27 cellular contexts compared by ENCODE assay signal in the genomic region with DNA sequence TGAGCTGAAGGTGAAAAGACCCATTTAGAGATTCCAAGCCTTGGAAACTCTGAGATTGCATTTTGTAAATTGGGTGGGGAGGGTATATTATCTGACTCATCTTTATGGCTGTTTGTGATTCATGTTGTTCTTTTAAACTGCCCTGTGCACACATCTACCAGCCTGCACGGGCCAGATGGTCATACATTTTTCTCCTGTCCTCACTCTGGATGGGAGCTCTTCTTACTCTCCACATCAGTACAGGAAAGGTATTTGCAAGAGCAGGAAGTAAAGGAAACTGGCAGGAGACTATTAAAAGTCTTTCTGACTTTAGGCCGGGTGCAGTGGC. TPM values are rescaled to one million over a fixed set of nuclear protein-coding genes. Genes with fewer than 3 reads are reported as not detected.
DNase-seq lines count a peak whose midpoint lies in the region; ATAC-seq and TF ChIP-seq lines count a peak whose summit lies in the region.
"Had no signal": no experiment of that assay in that cellular context is flagged by ENCODE, and none has a peak within 500 bp of the region (broad histone marks: within the 10 kb centered on the region; RNA-seq: fewer than 3 reads in every experiment).

No MANE protein-coding gene starts in this region.

- no peaks in the 10 kb centered on the region for H3K9me3 Mint-ChIP-seq in MCF 10A (ENCODE audit: unreplicated experiment)
- H3K9me3 Mint-ChIP-seq: CD8-positive, alpha-beta memory T cell; effector memory CD8-positive, alpha-beta T cell; memory B cell; T-helper 1 cell treated with Interleukin-12 subunit alpha and Interleukin-12 subunit beta and Interleukin-4 antibody, amounts not matched to agents 30 μg/mL and 1 μg/mL, for 36 hours had no signal

- TF ChIP-seq POLR2A in breast epithelium (IDR thresholded peaks at IDR 0.05) (no peak), transverse colon (IDR thresholded peaks at IDR 0.05) (no peak), gastroesophageal sphincter (IDR thresholded peaks at IDR 0.05) (no peak)

- peak overlapping the region; percentile 41 for H3K27ac Mint-ChIP-seq in MCF 10A (ENCODE audit: low read depth, unreplicated experiment)
- H3K27ac Mint-ChIP-seq: CD8-positive, alpha-beta memory T cell; effector memory CD8-positive, alpha-beta T cell; memory B cell; progenitor cell of endocrine pancreas; T-helper 1 cell treated with Interleukin-12 subunit alpha and Interleukin-12 subunit beta and Interleukin-4 antibody, amounts not matched to agents 30 μg/mL and 1 μg/mL, for 36 hours had no signal

- H3K36me3 Mint-ChIP-seq in MCF 10A (ENCODE audit: insufficient read depth, unreplicated experiment): no peaks in the 10 kb centered on the region
- H3K36me3 Mint-ChIP-seq: CD8-positive, alpha-beta memory T cell; memory B cell had no signal

- H3K4me1 ChIP-seq in breast epithelium: no peaks in the 10 kb centered on the region
- H3K4me1 ChIP-seq in transverse colon: no peaks in the 10 kb centered on the region
- no peaks in the 10 kb centered on the region for H3K4me1 ChIP-seq in gastroesophageal sphincter
- H3K4me1 ChIP-seq: body of pancreas, esophagus squamous epithelium, Peyer's patch, upper lobe of right lung had no signal

- in situ Hi-C loops in transverse colon (cut with MboI; ENCODE audit: low pct_ligation_motif_present in 1 of 4, low pct_unique_long_range_greater_than_20kb in 1 of 4, low sequenced_read_pairs in 3 of 4): no loop called here

- TF ChIP-seq CTCF in MCF 10A (IDR thresholded peaks at IDR 0.05; ENCODE audit: unreplicated experiment) (no peak), breast epithelium (IDR thresholded peaks at IDR 0.05) (no peak), fibroblast of mammary gland (conservative IDR thresholded peaks at IDR 0.05; ENCODE audit: control insufficient read depth, insufficient read depth, low read depth, low read length) (no peak), transverse colon (IDR thresholded peaks at IDR 0.05) (no peak), gastroesophageal sphincter (IDR thresholded peaks at IDR 0.05) (no peak)

- peak; percentile 44 for DNase-seq in MCF 10A (ENCODE audit: unreplicated experiment)
- DNase-seq in breast epithelium (ENCODE audit: low spot score in 2 of 2): no peak
- DNase-seq in RPMI7951 (ENCODE audit: low read depth): peak; percentile 19
- peak; percentile 2 for DNase-seq in fibroblast of mammary gland (ENCODE audit: low read depth)
- DNase-seq in transverse colon: peak; percentile 30
- no peak for DNase-seq in middle frontal gyrus (ENCODE audit: extremely low spot score, low spot score)
- DNase-seq: 8988T; activated CD4-positive, alpha-beta T cell treated with anti-CD3 and anti-CD28 coated beads for 4 hours; activated CD8-positive, alpha-beta memory T cell treated with anti-CD3 and anti-CD28 coated beads for 24 hours; activated gamma-delta T cell treated with Interleukin-2 at 50 U/mL for 16 hours; activated T-cell treated with anti-CD3 and anti-CD28 coated beads, Interleukin-2, amount 50 U/mL, for 1 hour; AML-193; body of pancreas; CD8-positive, alpha-beta memory T cell; effector memory CD8-positive, alpha-beta T cell; esophagus squamous epithelium; H9; NCI-H510A treated with DMSO at 0.1 percent for 48 hours; NK-92 treated with Interleukin-12 subunit alpha and Interleukin-12 subunit beta, amount 100 ng/mL, for 24 hours; Peyer's patch; stimulated activated CD8-positive, alpha-beta memory T cell treated with anti-CD3 and anti-CD28 coated beads, Interleukin-4, amount 100 ng/mL, for 48 hours; upper lobe of right lung had no signal

- no peaks in the 10 kb centered on the region for H3K9me3 ChIP-seq in breast epithelium
- H3K9me3 ChIP-seq in transverse colon: no peaks in the 10 kb centered on the region
- no peaks in the 10 kb centered on the region for H3K9me3 ChIP-seq in gastroesophageal sphincter
- H3K9me3 ChIP-seq: body of pancreas, esophagus squamous epithelium, Peyer's patch, upper lobe of right lung had no signal

- H3K27me3 ChIP-seq in breast epithelium (no peaks in the 10 kb centered on the region), transverse colon (no peaks in the 10 kb centered on the region), gastroesophageal sphincter (no peaks in the 10 kb centered on the region)
- H3K27me3 ChIP-seq: body of pancreas, Peyer's patch, upper lobe of right lung had no signal

- CTCF ChIA-PET in MCF 10A (lab: Yijun Ruan, JAX): interaction anchor here (1.0 to 1.3 kb wide), 3 partner anchors 8 to 114 kb away, joined by 4 read pairs; no protein-coding TSS in a partner anchor

- no peaks in the 10 kb centered on the region for H3K27me3 Mint-ChIP-seq in MCF 10A (ENCODE audit: insufficient read depth, unreplicated experiment)
- H3K27me3 Mint-ChIP-seq: progenitor cell of endocrine pancreas had no signal

- intact Hi-C loops in MCF 10A (cut with micrococcal nuclease) (no loop called here), breast epithelium (cut with DNase I; ENCODE audit: low total_unique reads) (no loop called here), transverse colon (cut with DNase I; ENCODE audit: low total_unique reads) (no loop called here)

- TF ChIP-seq EP300 in transverse colon (IDR thresholded peaks at IDR 0.05; ENCODE audit: low read depth): no peak
- TF ChIP-seq EP300 in gastroesophageal sphincter (IDR thresholded peaks at IDR 0.05): no peak

- H3K4me3 Mint-ChIP-seq in MCF 10A (ENCODE audit: unreplicated experiment): no peak overlapping the region
- H3K4me3 Mint-ChIP-seq: CD8-positive, alpha-beta memory T cell; effector memory CD8-positive, alpha-beta T cell; H9; memory B cell; T-helper 1 cell treated with Interleukin-12 subunit alpha and Interleukin-12 subunit beta and Interleukin-4 antibody, amounts not matched to agents 30 μg/mL and 1 μg/mL, for 36 hours had no signal

- 27 to 33% methylated on average over 1 to 2 of the region's 2 CpGs for WGBS in transverse colon (ENCODE audit: low coverage in 1 of 2), 2 donors
- 63 to 83% methylated on average over 1 to 2 of the region's 2 CpGs for WGBS in gastroesophageal sphincter (ENCODE audit: low coverage in 1 of 2), 2 donors

- H3K4me3 ChIP-seq in breast epithelium (no peak overlapping the region), fibroblast of mammary gland (ENCODE audit: control insufficient read depth, low read depth, low read length) (no peak overlapping the region), transverse colon (no peak overlapping the region), gastroesophageal sphincter (no peak overlapping the region)
- H3K4me3 ChIP-seq: body of pancreas, esophagus squamous epithelium, Peyer's patch, upper lobe of right lung had no signal

- H3K4me1 Mint-ChIP-seq in MCF 10A (ENCODE audit: insufficient read depth, unreplicated experiment): peaks cover 17% of the 10 kb centered on the region
- H3K4me1 Mint-ChIP-seq: CD8-positive, alpha-beta memory T cell; memory B cell had no signal

- H3K27ac ChIP-seq in breast epithelium: no peak overlapping the region
- H3K27ac ChIP-seq in transverse colon: no peak overlapping the region
- no peak overlapping the region for H3K27ac ChIP-seq in gastroesophageal sphincter
- H3K27ac ChIP-seq: body of pancreas, esophagus squamous epithelium, Peyer's patch, upper lobe of right lung had no signal

- POLR2A ChIA-PET in MCF 10A (lab: Yijun Ruan, JAX): interaction anchor here (1.0 to 1.4 kb wide), 5 partner anchors 9 to 30 kb away, joined by 3 to 4 read pairs (median 4); no protein-coding TSS in a partner anchor

- H3K36me3 ChIP-seq in breast epithelium (no peaks in the 10 kb centered on the region), transverse colon (no peaks in the 10 kb centered on the region), gastroesophageal sphincter (no peaks in the 10 kb centered on the region)
- H3K36me3 ChIP-seq: esophagus squamous epithelium, Peyer's patch, upper lobe of right lung had no signal

- no TSS peak for BruUV-seq in MCF 10A (replicated peaks; lab: Mats Ljungman, UMichigan)

- ATAC-seq in gastroesophageal sphincter (no peak), GM19035 (IDR thresholded peaks at IDR 0.05; ENCODE audit: unreplicated experiment) (no peak)
- ATAC-seq: body of pancreas; effector memory CD8-positive, alpha-beta T cell; upper lobe of right lung had no signal

RNA-seq across cellular contexts. Expression of a gene that starts 14.3 kb away (rescaled TPM):
- total RNA-seq in MCF 10A (2022): 4.7 and 10.8 TPM in 2 replicates
- total RNA-seq in breast epithelium: 1 to 10 TPM in 2 of 3 donors, under 1 TPM in 1; 0.29 to 2.4 (median 1.6) TPM
- total RNA-seq in RPMI7951 (2014; rRNA removed; shearing (Covaris generic)): 4.3 and 4.4 TPM in 2 replicates
- total RNA-seq in transverse colon: under 1 TPM in 3 of 4 donors, not detected in 1; 0.20 to 0.48 (median 0.27) TPM
- 1 to 10 TPM in 3 of 4 donors, under 1 TPM in 1; 0.93 to 2.2 (median 1.9) TPM for total RNA-seq in gastroesophageal sphincter
- total RNA-seq: CD8-positive, alpha-beta memory T cell had no signal

RNA-seq across cellular contexts. Expression of a gene that starts 39.8 kb away (rescaled TPM):
- total RNA-seq in MCF 10A (2022) (101 and 107 TPM in 2 replicates), breast epithelium (10 to 100 TPM; 34.6 to 46.5 (median 43.3) TPM), transverse colon (100 to 1,000 TPM in 1 of 4 donors, 10 to 100 TPM in 3; 54.9 to 107 (median 74.1) TPM), gastroesophageal sphincter (10 to 100 TPM; 31.9 to 55.9 (median 38.2) TPM)
- 8.6 and 10.5 TPM in 2 replicates for total RNA-seq in RPMI7951 (2014; rRNA removed; shearing (Covaris generic))

Comparison
In these comparisons a context has a peak if more than half of its experiments do, and no peak if none do; other contexts are left out.
1. DNase-seq: peak in MCF 10A (single experiment), RPMI7951 (single experiment), fibroblast of mammary gland (single experiment) and transverse colon (single experiment); none in breast epithelium (0 of 2) and middle frontal gyrus (single experiment).